Comparison of ENCODE assay signal across 2 cellular contexts in the genomic region with DNA sequence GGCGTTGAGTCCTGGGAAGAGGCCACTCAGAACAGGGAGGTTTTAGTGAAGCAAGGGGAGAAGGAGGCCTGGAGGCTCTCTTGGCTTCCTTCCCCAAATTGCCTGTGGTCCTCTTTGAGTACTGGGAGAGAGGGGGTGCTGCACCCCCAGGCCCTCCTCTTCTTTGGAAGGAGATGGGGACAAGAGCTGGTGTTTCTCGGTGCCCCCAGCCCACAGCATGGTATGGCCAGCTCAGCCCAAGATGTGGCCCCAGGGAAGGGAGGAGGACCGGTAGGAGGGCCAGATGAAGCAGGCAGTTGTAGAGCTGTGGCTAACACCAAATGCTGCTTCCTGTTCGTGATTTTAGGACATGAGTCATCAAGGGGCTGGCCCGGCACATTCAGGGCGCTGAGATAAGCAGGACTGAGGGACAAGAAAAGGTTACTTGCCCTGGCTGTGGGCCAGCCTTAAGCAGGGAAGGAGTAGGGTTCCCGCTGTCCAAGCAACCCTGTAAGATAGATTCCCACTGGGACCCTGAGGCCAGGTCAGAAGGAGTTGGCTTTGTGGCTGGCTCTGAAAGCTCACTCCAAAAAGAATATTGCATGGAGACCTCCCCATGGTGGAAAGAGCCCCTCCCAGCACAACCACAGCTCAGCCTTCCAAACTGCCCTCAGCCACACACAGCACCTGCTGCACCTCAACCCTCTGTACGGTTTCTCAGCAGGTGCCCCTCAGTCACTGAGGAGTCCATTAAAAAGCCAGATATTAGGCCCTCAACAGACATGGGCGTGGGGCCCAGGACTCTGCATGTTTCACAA.
TF ChIP-seq lines count a peak whose summit lies in the region.

No MANE protein-coding gene starts in this region.

TF ChIP-seq in HEK293T, 16 proteins besides CTCF, POLR2A, EP300 and RAD21:
- no peak for TF ChIP-seq CTBP1 (IDR thresholded peaks at IDR 0.05; ENCODE audit: borderline replicate concordance)

TF ChIP-seq in endothelial cell of umbilical vein, 7 proteins besides CTCF, POLR2A, EP300 and RAD21:
- peak; percentile 89 for TF ChIP-seq POLR2AphosphoS5 (IDR thresholded peaks at IDR 0.05; ENCODE audit: insufficient read depth, low read depth, low read length)
- TF ChIP-seq, protein P1, sequence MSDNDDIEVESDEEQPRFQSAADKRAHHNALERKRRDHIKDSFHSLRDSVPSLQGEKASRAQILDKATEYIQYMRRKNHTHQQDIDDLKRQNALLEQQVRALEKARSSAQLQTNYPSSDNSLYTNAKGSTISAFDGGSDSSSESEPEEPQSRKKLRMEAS (IDR thresholded peaks at IDR 0.05; ENCODE audit: insufficient read depth, insufficient read length), result no peak
- no peak for TF ChIP-seq MYC (IDR thresholded peaks at IDR 0.05; ENCODE audit: low read depth, low read length)
- TF ChIP-seq GATA2 (IDR thresholded peaks at IDR 0.05; ENCODE audit: insufficient read depth, insufficient read length, low read depth, low read length), result peak; percentile 91
- peak; percentile 92 for TF ChIP-seq FOS (IDR thresholded peaks at IDR 0.05; ENCODE audit: borderline replicate concordance, insufficient read depth, low read length)
- TF ChIP-seq EZH2 (IDR thresholded peaks at IDR 0.05; ENCODE audit: borderline replicate concordance, low read depth, low read length, severe bottlenecking), result no peak
- peak; percentile 93 for TF ChIP-seq JUN (IDR thresholded peaks at IDR 0.05; ENCODE audit: borderline replicate concordance, insufficient read depth, insufficient read length, low read depth)
